In the genomic region with DNA sequence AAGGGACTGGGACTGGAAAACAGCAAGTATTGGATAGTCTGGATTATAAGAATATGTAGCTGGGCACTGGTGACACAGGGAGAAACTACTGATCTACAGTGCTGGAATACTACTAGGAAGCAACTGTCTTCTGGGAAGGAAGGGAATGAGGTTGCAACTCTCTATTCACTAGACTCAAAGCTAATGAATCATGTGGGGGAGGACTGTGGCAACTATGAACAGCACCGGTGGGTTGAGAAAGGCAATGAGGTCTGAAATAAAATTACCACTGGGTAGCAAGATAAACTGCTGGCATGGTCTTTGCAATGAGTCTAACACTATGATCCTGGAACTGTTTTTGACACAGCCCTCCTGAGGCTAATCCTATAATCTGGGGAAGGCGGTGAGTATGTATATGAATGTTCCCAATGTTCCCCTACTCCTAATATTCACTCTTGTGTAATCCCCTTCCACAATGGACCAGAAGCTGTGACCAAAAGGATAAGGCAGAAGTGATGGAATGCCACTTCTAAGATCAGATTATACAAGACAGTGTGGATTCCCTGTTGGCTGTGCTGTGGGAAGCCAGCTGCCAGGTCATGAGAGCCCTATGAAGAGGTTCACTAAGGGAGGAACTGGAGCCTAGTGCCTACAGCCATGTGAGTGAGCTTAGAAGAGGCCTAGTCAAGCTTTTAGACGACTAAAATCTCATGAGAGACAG, we compare ENCODE assay signal across 15 cellular contexts.
DNase-seq lines count a peak whose midpoint lies in the region; ATAC-seq, FAIRE-seq and TF ChIP-seq lines count a peak whose summit lies in the region.
"Had no signal": no experiment of that assay in that cellular context is flagged by ENCODE, and none has a peak within 500 bp of the region (broad histone marks: within the 10 kb centered on the region; RNA-seq: fewer than 3 reads in every experiment).

No MANE protein-coding gene starts in this region.

- TF ChIP-seq EP300 in HepG2 (IDR thresholded peaks at IDR 0.05; ENCODE audit: low read depth in 2 of 2, low read length in 2 of 2) (no peak), HepG2 (CRISPR knock-in tag; IDR thresholded peaks at IDR 0.05; ENCODE audit: borderline replicate concordance) (no peak)

- BruUV-seq in A673 (replicated peaks; lab: Mats Ljungman, UMichigan) (no TSS peak), HepG2 (replicated peaks; lab: Mats Ljungman, UMichigan) (no TSS peak)

- DNase-seq in A673 (ENCODE audit: low spot score) (peak; percentile 60), WTC11 (ENCODE audit: low spot score) (no peak), HepG2 (ENCODE audit: low spot score) (no peak), NCI-H146 (lab: John Stamatoyannopoulos, UW) (no peak), epidermal melanocyte (ENCODE audit: insufficient read length, low spot score) (no peak)
- no peak for DNase-seq in activated T-cell treated with anti-CD3 and anti-CD28 coated beads, Interleukin-2, amount 50 U/mL, for 1 hour
- DNase-seq: activated T-cell treated with anti-CD3 and anti-CD28 coated beads, Interleukin-2, amount 50 U/mL, for 4 hours; C1 segment of cervical spinal cord; gastrocnemius medialis; HFFc6; MM.1S had no signal

- no peaks in the 10 kb centered on the region for H4K20me1 ChIP-seq in HepG2 (ENCODE audit: insufficient read depth, low read length)

- H2AFZ ChIP-seq in HepG2 (ENCODE audit: low read length): no peak overlapping the region

- no peak overlapping the region for H3K4me2 ChIP-seq in HepG2 (ENCODE audit: low read depth, low read length)

- H3K27ac ChIP-seq in A673 (ENCODE audit: low read depth, low read length, poor library complexity, severe bottlenecking) (no peak overlapping the region), HUES48 (ENCODE audit: low read depth, low read length) (peak overlapping the region; percentile 1), HepG2 (ENCODE audit: extremely low read length, insufficient read depth, low read length) (no peak overlapping the region)
- H3K27ac ChIP-seq: gastrocnemius medialis, skin epidermis had no signal

- CTCF ChIA-PET in A673 (lab: Charles Lee): no interaction called here
- CTCF ChIA-PET in WTC11 (lab: Charles Lee): interaction anchor here (1.0 to 1.3 kb wide), 2 partner anchors 80 to 378 kb away, joined by 3 to 4 read pairs; no protein-coding TSS in a partner anchor
- CTCF ChIA-PET in HepG2 (lab: Yijun Ruan, JAX; ENCODE audit: low intra/inter-chr PET ratio, low total read pairs): no interaction called here

- peaks cover 11% of the 10 kb centered on the region for H3K4me1 ChIP-seq in A673 (ENCODE audit: insufficient read depth, low read length, poor library complexity, severe bottlenecking)
- H3K4me1 ChIP-seq in HUES48 (ENCODE audit: control insufficient read depth, insufficient read depth, low read length): no peaks in the 10 kb centered on the region
- H3K4me1 ChIP-seq in HepG2 (ENCODE audit: insufficient read depth, low read length): peaks cover 12% of the 10 kb centered on the region
- H3K4me1 ChIP-seq: gastrocnemius medialis had no signal

- in situ Hi-C loops in HepG2 (cut with HindIII; ENCODE audit: extremely low pct_ligation_motif_present, low pct_unique_long_range_greater_than_20kb): no loop called here

- H3K9ac ChIP-seq in HUES48 (ENCODE audit: low read depth, low read length) (no peak overlapping the region), HepG2 (ENCODE audit: insufficient read depth, low read depth, low read length) (no peak overlapping the region)

- H3K27ac Mint-ChIP-seq in WTC11: peak overlapping the region; percentile 50; the same call in 1 of the 2 replicates
- H3K27ac Mint-ChIP-seq: HFFc6 had no signal

- H3K4me3 ChIP-seq in A673 (ENCODE audit: low read depth, low read length, poor library complexity, severe bottlenecking) (no peak overlapping the region), HUES48 (ENCODE audit: low read depth, low read length) (no peak overlapping the region), HepG2 (replicated peaks in 1 of 3; ENCODE audit: insufficient read depth in 1 of 3, low read depth in 2 of 3, low read length in 3 of 3) (no peak overlapping the region)
- H3K4me3 ChIP-seq: gastrocnemius medialis, skin epidermis had no signal

- 95% methylated on average over 3 of the region's 3 CpGs for whole genome bisulfite sequencing in HepG2 (ENCODE audit: low lambda C conversion rate)

- H3K9me3 ChIP-seq in A673 (ENCODE audit: low read depth, low read length, poor library complexity, severe bottlenecking) (no peaks in the 10 kb centered on the region), HUES48 (ENCODE audit: control insufficient read depth, insufficient read depth, low read length) (no peaks in the 10 kb centered on the region), HepG2 (ENCODE audit: low read length) (no peaks in the 10 kb centered on the region)
- H3K9me3 ChIP-seq: gastrocnemius medialis had no signal

- no peak for TF ChIP-seq RAD21 in HepG2 (CRISPR knock-in tag; IDR thresholded peaks at IDR 0.05)

- no peaks in the 10 kb centered on the region for H3K9me3 Mint-ChIP-seq in WTC11
- H3K9me3 Mint-ChIP-seq: activated T-cell treated with anti-CD3 and anti-CD28 coated beads, Interleukin-2, amount 50 U/mL, for 4 hours; HFFc6 had no signal

- no peak for TF ChIP-seq CTCF in A673 (conservative IDR thresholded peaks at IDR 0.05; ENCODE audit: low read depth, low read length)
- no peak for TF ChIP-seq CTCF in WTC11 (IDR thresholded peaks at IDR 0.05)
- TF ChIP-seq CTCF in HepG2 (CRISPR knock-in tag; IDR thresholded peaks at IDR 0.05): no peak

- TF ChIP-seq POLR2A in HepG2 (IDR thresholded peaks at IDR 0.05; ENCODE audit: insufficient read depth in 1 of 2, low read depth in 2 of 2, low read length in 2 of 2): no peak

- H3K36me3 ChIP-seq in A673 (ENCODE audit: insufficient read depth, low read length, poor library complexity, severe bottlenecking) (no peaks in the 10 kb centered on the region), HUES48 (ENCODE audit: control insufficient read depth, insufficient read depth, low read length) (no peaks in the 10 kb centered on the region), HepG2 (replicated peaks in 1 of 2; ENCODE audit: control insufficient read depth in 1 of 2, insufficient read depth in 2 of 2, low read length in 2 of 2) (peaks cover 1 to 17% of the 10 kb centered on the region in 2 experiments; a peak in 3 of 5 replicates)

- no peaks in the 10 kb centered on the region for H3K27me3 Mint-ChIP-seq in WTC11 (ENCODE audit: low read depth)

- intact Hi-C loops in A673 (cut with micrococcal nuclease; ENCODE audit: unreplicated experiment) (no loop called here), HepG2 (cut with micrococcal nuclease; ENCODE audit: unreplicated experiment) (no loop called here)

- no peaks in the 10 kb centered on the region for H3K79me2 ChIP-seq in HepG2 (ENCODE audit: insufficient read depth, low read length)

- no peaks in the 10 kb centered on the region for H3K4me1 Mint-ChIP-seq in WTC11

- ATAC-seq in WTC11 (no peak), HepG2 (peak; percentile 28; the same call in 1 of the 3 replicates), GM19351 (IDR thresholded peaks at IDR 0.05; ENCODE audit: unreplicated experiment) (no peak)
- ATAC-seq: activated T-cell treated with anti-CD3 and anti-CD28 coated beads, Interleukin-2, amount 50 U/mL, for 4 hours; gastrocnemius medialis had no signal

- no peak for FAIRE-seq in HepG2 (lab: Jason Lieb, UNC)
- FAIRE-seq: TTC549 had no signal

- H3K27me3 ChIP-seq in A673 (replicated peaks; ENCODE audit: insufficient read depth, low read depth, low read length, poor library complexity) (no peaks in the 10 kb centered on the region), HUES48 (ENCODE audit: control insufficient read depth, insufficient read depth, low read length) (no peaks in the 10 kb centered on the region), HepG2 (ENCODE audit: control insufficient read depth in 1 of 2, insufficient read depth in 2 of 2, low read length in 2 of 2) (no peaks in the 10 kb centered on the region)
- H3K27me3 ChIP-seq: gastrocnemius medialis had no signal

- no peak overlapping the region for H3K4me3 Mint-ChIP-seq in WTC11
- H3K4me3 Mint-ChIP-seq: activated T-cell treated with anti-CD3 and anti-CD28 coated beads, Interleukin-2, amount 50 U/mL, for 4 hours; HFFc6 had no signal

- H3K36me3 Mint-ChIP-seq in WTC11: no peaks in the 10 kb centered on the region

- POLR2A ChIA-PET in A673 (lab: Charles Lee; ENCODE audit: low non-redundant PET) (no interaction called here), WTC11 (lab: Charles Lee) (interaction anchor here (0.6 kb wide), 1 partner anchor 327 kb away, joined by 3 read pairs; no protein-coding TSS in a partner anchor), HepG2 (lab: Yijun Ruan, JAX) (no interaction called here)

TF ChIP-seq in HepG2, 621 proteins besides CTCF, POLR2A, EP300 and RAD21:
- no peak for TF ChIP-seq IKZF1 (IDR thresholded peaks at IDR 0.05)
- no peak for TF ChIP-seq NFE2 (CRISPR knock-in tag; IDR thresholded peaks at IDR 0.05)
